In the genomic region with DNA sequence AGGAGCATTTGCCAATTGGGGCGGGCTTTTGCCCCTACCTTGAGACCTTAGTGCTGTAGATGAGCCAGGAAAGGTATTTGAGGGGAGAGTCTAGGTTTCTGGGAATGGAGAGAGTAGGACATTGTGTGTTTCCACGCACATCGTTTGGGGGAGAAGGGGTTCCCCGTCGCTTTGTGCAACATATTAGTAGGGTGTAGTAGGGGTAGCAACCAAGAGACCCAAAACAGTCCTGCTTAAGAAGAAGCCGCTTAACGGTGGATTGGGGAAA, we compare ENCODE assay signal across 7 cellular contexts. TPM values are rescaled to one million over a fixed set of nuclear protein-coding genes. Genes with fewer than 3 reads are reported as not detected.
DNase-seq lines count a peak whose midpoint lies in the region; ATAC-seq lines count a peak whose summit lies in the region.

No MANE protein-coding gene starts in this region.

- no peak for ATAC-seq in stimulated activated naive CD8-positive, alpha-beta T cell treated with anti-CD3 and anti-CD28 coated beads, Interleukin-15, amount 100 ng/mL, for 72 hours
- ATAC-seq in HG02623 (IDR thresholded peaks at IDR 0.05; ENCODE audit: unreplicated experiment) = no peak
- ATAC-seq in GM21447 (IDR thresholded peaks at IDR 0.05; ENCODE audit: unreplicated experiment) = no peak

- peak overlapping the region; percentile 56 for H3K27ac ChIP-seq in iPS DF 6.9 (ENCODE audit: low read length)

- CTCF ChIA-PET in activated CD4-positive, alpha-beta memory T cell treated with anti-CD3 and anti-CD28 coated beads, Interleukin-2, amount 10 ng/mL, durations not matched to agents 7 days and 5 days (lab: Charles Lee) = interaction anchor here (0.6 to 7.8 kb wide), 6 partner anchors 10 to 63 kb away, joined by 3 to 65 read pairs (median 6); a partner anchor contains a TSS

- H3K27me3 ChIP-seq in H7 (ENCODE audit: control insufficient read depth, insufficient read depth, low read length) (no peaks in the 10 kb centered on the region), iPS DF 6.9 (ENCODE audit: control insufficient read depth, insufficient read depth, low read length) (no peaks in the 10 kb centered on the region)

- H3K27ac Mint-ChIP-seq in activated CD4-positive, alpha-beta memory T cell treated with anti-CD3 and anti-CD28 coated beads, Interleukin-2, amount 10 ng/mL, durations not matched to agents 7 days and 5 days = peak overlapping the region; percentile 100
- peak overlapping the region; percentile 99 for H3K27ac Mint-ChIP-seq in stimulated activated naive CD8-positive, alpha-beta T cell treated with anti-CD3 and anti-CD28 coated beads, Interleukin-15, amount 100 ng/mL, for 72 hours

- H3K4me3 ChIP-seq in H7 (ENCODE audit: insufficient read depth, low read depth, low read length) (peak overlapping the region; percentile 52), iPS DF 6.9 (ENCODE audit: low read length) (peak overlapping the region; percentile 31; the same call in 1 of the 2 replicates)

- H3K36me3 ChIP-seq in H7 (replicated peaks; ENCODE audit: control insufficient read depth, insufficient read depth, low read length) = peaks cover 1% of the 10 kb centered on the region; the same call in 1 of the 2 replicates
- H3K36me3 ChIP-seq in iPS DF 6.9 (ENCODE audit: control insufficient read depth, insufficient read depth, low read length) = no peaks in the 10 kb centered on the region

- peaks cover 22% of the 10 kb centered on the region for H3K4me1 Mint-ChIP-seq in activated CD4-positive, alpha-beta memory T cell treated with anti-CD3 and anti-CD28 coated beads, Interleukin-2, amount 10 ng/mL, durations not matched to agents 7 days and 5 days
- H3K4me1 Mint-ChIP-seq in stimulated activated naive CD8-positive, alpha-beta T cell treated with anti-CD3 and anti-CD28 coated beads, Interleukin-15, amount 100 ng/mL, for 72 hours = peaks cover 32% of the 10 kb centered on the region

- no peaks in the 10 kb centered on the region for H3K9me3 ChIP-seq in iPS DF 6.9 (ENCODE audit: control insufficient read depth, insufficient read depth, low read length)

- H3K9me3 Mint-ChIP-seq in activated CD4-positive, alpha-beta memory T cell treated with anti-CD3 and anti-CD28 coated beads, Interleukin-2, amount 10 ng/mL, durations not matched to agents 7 days and 5 days = no peaks in the 10 kb centered on the region
- no peaks in the 10 kb centered on the region for H3K9me3 Mint-ChIP-seq in stimulated activated naive CD8-positive, alpha-beta T cell treated with anti-CD3 and anti-CD28 coated beads, Interleukin-15, amount 100 ng/mL, for 72 hours

- H3K36me3 Mint-ChIP-seq in activated CD4-positive, alpha-beta memory T cell treated with anti-CD3 and anti-CD28 coated beads, Interleukin-2, amount 10 ng/mL, durations not matched to agents 7 days and 5 days (ENCODE audit: low read depth) = peaks cover 43% of the 10 kb centered on the region

- peak overlapping the region; percentile 100 for H3K4me3 Mint-ChIP-seq in activated CD4-positive, alpha-beta memory T cell treated with anti-CD3 and anti-CD28 coated beads, Interleukin-2, amount 10 ng/mL, durations not matched to agents 7 days and 5 days
- H3K4me3 Mint-ChIP-seq in stimulated activated naive CD8-positive, alpha-beta T cell treated with anti-CD3 and anti-CD28 coated beads, Interleukin-15, amount 100 ng/mL, for 72 hours = peak overlapping the region; percentile 94 to 95

- DNase-seq in H7 (peak; percentile 70), iPS DF 6.9 (ENCODE audit: low read depth, low spot score) (no peak), RPMI8226 (no peak)
- DNase-seq in activated CD4-positive, alpha-beta memory T cell treated with anti-CD3 and anti-CD28 coated beads, Interleukin-2, amount 10 ng/mL, durations not matched to agents 7 days and 5 days = no peak
- DNase-seq in stimulated activated naive CD8-positive, alpha-beta T cell treated with anti-CD3 and anti-CD28 coated beads, Interleukin-15, amount 100 ng/mL, for 72 hours = no peak

- POLR2A ChIA-PET in activated CD4-positive, alpha-beta memory T cell treated with anti-CD3 and anti-CD28 coated beads, Interleukin-2, amount 10 ng/mL, durations not matched to agents 7 days and 5 days (lab: Charles Lee) = interaction anchor here (0.7 to 9.6 kb wide), 24 partner anchors 10 to 1063 kb away, joined by 3 to 155 read pairs (median 6); a partner anchor contains a TSS

- H3K4me1 ChIP-seq in iPS DF 6.9 (ENCODE audit: control insufficient read depth, insufficient read depth, low read length) = no peaks in the 10 kb centered on the region

- WGBS in iPS DF 6.9 (ENCODE audit: insufficient coverage, insufficient read length) = no CpG with 5 or more reads among the region's 7 CpGs

- no peaks in the 10 kb centered on the region for H3K27me3 Mint-ChIP-seq in activated CD4-positive, alpha-beta memory T cell treated with anti-CD3 and anti-CD28 coated beads, Interleukin-2, amount 10 ng/mL, durations not matched to agents 7 days and 5 days
- no peaks in the 10 kb centered on the region for H3K27me3 Mint-ChIP-seq in stimulated activated naive CD8-positive, alpha-beta T cell treated with anti-CD3 and anti-CD28 coated beads, Interleukin-15, amount 100 ng/mL, for 72 hours

RNA-seq across cellular contexts. Expression of a gene that starts 0.7 kb away (rescaled TPM):
- 167 and 189 TPM in 2 replicates for total RNA-seq in H7 (2014; rRNA removed; shearing (Covaris generic))
- total RNA-seq in activated CD4-positive, alpha-beta memory T cell treated with anti-CD3 and anti-CD28 coated beads, Interleukin-2, amount 10 ng/mL, durations not matched to agents 7 days and 5 days = 100 to 1,000 TPM; 240 to 241 TPM

RNA-seq across cellular contexts. Expression of a gene that starts 36.3 kb away (rescaled TPM):
- total RNA-seq in H7 (2014; rRNA removed; shearing (Covaris generic)) = 1,507 and 1,762 TPM in 2 replicates
- total RNA-seq in activated CD4-positive, alpha-beta memory T cell treated with anti-CD3 and anti-CD28 coated beads, Interleukin-2, amount 10 ng/mL, durations not matched to agents 7 days and 5 days = 100 to 1,000 TPM; 826 to 860 TPM

RNA-seq across cellular contexts. Expression of a gene that starts 43.0 kb away (rescaled TPM):
- total RNA-seq in H7 (2014; rRNA removed; shearing (Covaris generic)) = 959 and 1,061 TPM in 2 replicates
- total RNA-seq in activated CD4-positive, alpha-beta memory T cell treated with anti-CD3 and anti-CD28 coated beads, Interleukin-2, amount 10 ng/mL, durations not matched to agents 7 days and 5 days = 100 to 1,000 TPM; 529 to 549 TPM

RNA-seq across cellular contexts. Expression of a gene that starts 58.7 kb away (rescaled TPM):
- 23.6 and 24.6 TPM in 2 replicates for total RNA-seq in H7 (2014; rRNA removed; shearing (Covaris generic))
- total RNA-seq in activated CD4-positive, alpha-beta memory T cell treated with anti-CD3 and anti-CD28 coated beads, Interleukin-2, amount 10 ng/mL, durations not matched to agents 7 days and 5 days = 100 to 1,000 TPM; 121 to 126 TPM
